In genomic region chr1:247331172-247331525, GRCh38 we compare ENCODE assay signal across 8 cellular contexts.
A peak's percentile ranks its signal among the peaks of the same experiment; 100 is the strongest.
DNase-seq lines count a peak whose midpoint lies in the region; ATAC-seq and TF ChIP-seq lines count a peak whose summit lies in the region.

No MANE protein-coding gene starts in this region.

- peaks cover 53% of the 10 kb centered on the region for H3K36me3 ChIP-seq in HUES6 (ENCODE audit: control insufficient read depth, insufficient read depth, low read length)

- H3K27ac Mint-ChIP-seq in nephron progenitor cell = peak overlapping the region; percentile 94

- ATAC-seq in GM21526 (IDR thresholded peaks at IDR 0.05; ENCODE audit: low FRiP score, unreplicated experiment) = peak; percentile 64

- peak overlapping the region; percentile 87 for H3K9ac ChIP-seq in HUES6 (ENCODE audit: low read length)

- no peaks in the 10 kb centered on the region for H3K27me3 ChIP-seq in HUES6 (ENCODE audit: control insufficient read depth, insufficient read depth, low read length)

- H3K4me3 ChIP-seq in HUES6 (ENCODE audit: low read depth, low read length) (peak overlapping the region; percentile 96), fibroblast of pulmonary artery (replicated peaks; ENCODE audit: low read depth, low read length) (peak overlapping the region; percentile 86)

- H3K4me1 ChIP-seq in HUES6 (ENCODE audit: control insufficient read depth, insufficient read depth, low read length) = peaks cover 39% of the 10 kb centered on the region

- peak overlapping the region; percentile 88 for H3K27ac ChIP-seq in HUES6 (ENCODE audit: low read depth, low read length)

- no peak for TF ChIP-seq CTCF in fibroblast of pulmonary artery (IDR thresholded peaks at IDR 0.05; ENCODE audit: low read length, missing control alignments)
- TF ChIP-seq CTCF in nephron progenitor cell (IDR thresholded peaks at IDR 0.05) = no peak

- peak; percentile 67 for DNase-seq in DMS153 (lab: John Stamatoyannopoulos, UW)
- DNase-seq in RKO (ENCODE audit: low spot score) = peak; percentile 80
- peak; percentile 55 for DNase-seq in activated T-helper 9 cell treated with anti-CD3 and anti-CD28 coated beads, Interleukin-2, amount 50 U/mL, for 16 hours (ENCODE audit: low read depth)
- DNase-seq in fibroblast of pulmonary artery (ENCODE audit: low read depth) = peak; percentile 78
- peak; percentile 78 for DNase-seq in nephron progenitor cell
- peak; percentile 54 for DNase-seq in stromal cell of bone marrow (ENCODE audit: low read depth)

- H3K4me3 Mint-ChIP-seq in nephron progenitor cell = peak overlapping the region; percentile 90

- H3K4me1 Mint-ChIP-seq in nephron progenitor cell = peaks cover 49% of the 10 kb centered on the region

- H3K36me3 Mint-ChIP-seq in nephron progenitor cell (ENCODE audit: low read depth) = peaks cover 47% of the 10 kb centered on the region

- no peaks in the 10 kb centered on the region for H3K27me3 Mint-ChIP-seq in nephron progenitor cell (ENCODE audit: low read depth, poor library complexity)

- no peaks in the 10 kb centered on the region for H3K9me3 ChIP-seq in HUES6 (ENCODE audit: control insufficient read depth, insufficient read depth, low read depth, low read length)

- H3K9me3 Mint-ChIP-seq in nephron progenitor cell = no peaks in the 10 kb centered on the region

Comparison
In these comparisons a context has a peak if more than half of its experiments do, and no peak if none do; other contexts are left out.
1. Peak in every context shown above with its lines: DNase-seq, ATAC-seq, H3K4me3 ChIP-seq and H3K27ac ChIP-seq.